ENCODE assay signal across 12 cellular contexts in genomic region chr3:156685752-156686151, GRCh38. TPM values are rescaled to one million over a fixed set of nuclear protein-coding genes. Genes with fewer than 3 reads are reported as not detected.
DNase-seq lines count a peak whose midpoint lies in the region; ATAC-seq and TF ChIP-seq lines count a peak whose summit lies in the region.
"Had no signal": no experiment of that assay in that cellular context is flagged by ENCODE, and none has a peak within 500 bp of the region (broad histone marks: within the 10 kb centered on the region; RNA-seq: fewer than 3 reads in every experiment).

No MANE protein-coding gene starts in this region.

- H3K79me2 ChIP-seq in smooth muscle cell (ENCODE audit: low read depth): peaks cover 84% of the 10 kb centered on the region

- ATAC-seq in HG03196 (IDR thresholded peaks at IDR 0.05; ENCODE audit: unreplicated experiment) (peak; percentile 37), psoas muscle (no peak)

- H3K36me3 Mint-ChIP-seq in activated T-cell treated with anti-CD3 and anti-CD28 coated beads, Interleukin-2, amount 50 U/mL, for 24 hours (ENCODE audit: low read depth): peaks cover 72% of the 10 kb centered on the region
- peaks cover 50% of the 10 kb centered on the region for H3K36me3 Mint-ChIP-seq in activated T-helper 2 cell treated with anti-CD3 and anti-CD28 coated beads, Interferon-gamma antibody, Interleukin-2, Interleukin-4, amounts not matched to agents 10 μg/mL and 5 μg/mL and 100 μg/mL, durations not matched to agents 14 hours and 24 hours and 36 hours (ENCODE audit: low read depth)

- no peaks in the 10 kb centered on the region for H3K9me3 ChIP-seq in smooth muscle cell (replicated peaks; ENCODE audit: low read depth)
- H3K9me3 ChIP-seq in psoas muscle: no peaks in the 10 kb centered on the region
- H3K9me3 ChIP-seq in tibial nerve: no peaks in the 10 kb centered on the region
- H3K9me3 ChIP-seq: BE2C had no signal

- no peaks in the 10 kb centered on the region for H3K27me3 ChIP-seq in smooth muscle cell (ENCODE audit: low read depth)
- H3K27me3 ChIP-seq in psoas muscle (ENCODE audit: insufficient read depth in 3 of 3, low read length in 2 of 3): no peaks in the 10 kb centered on the region
- H3K27me3 ChIP-seq in tibial nerve: no peaks in the 10 kb centered on the region
- H3K27me3 ChIP-seq: BE2C had no signal

- peaks cover 77% of the 10 kb centered on the region for H4K20me1 ChIP-seq in smooth muscle cell (ENCODE audit: low read depth)

- peak overlapping the region; percentile 8 for H3K4me3 Mint-ChIP-seq in activated T-cell treated with anti-CD3 and anti-CD28 coated beads, Interleukin-2, amount 50 U/mL, for 24 hours
- H3K4me3 Mint-ChIP-seq in activated T-helper 2 cell treated with anti-CD3 and anti-CD28 coated beads, Interferon-gamma antibody, Interleukin-2, Interleukin-4, amounts not matched to agents 10 μg/mL and 5 μg/mL and 100 μg/mL, durations not matched to agents 14 hours and 24 hours and 36 hours (ENCODE audit: low read depth): peak overlapping the region; percentile 31
- H3K4me3 Mint-ChIP-seq: stimulated activated naive B cell treated with anti-CD40 and anti-IgM and Interleukin-4, amounts not matched to agents 10 μg/mL and 1 μg/mL and 100 μg/mL, for 72 hours had no signal

- no peak for TF ChIP-seq CTCF in smooth muscle cell (IDR thresholded peaks at IDR 0.05; ENCODE audit: borderline replicate concordance, insufficient read depth, poor library complexity, severe bottlenecking)
- TF ChIP-seq CTCF in psoas muscle (IDR thresholded peaks at IDR 0.05): no peak
- TF ChIP-seq CTCF in tibial nerve (IDR thresholded peaks at IDR 0.05): no peak

- TF ChIP-seq EP300 in tibial nerve (IDR thresholded peaks at IDR 0.05): no peak

- H3K9ac ChIP-seq in smooth muscle cell (ENCODE audit: low read depth): no peak overlapping the region

- intact Hi-C loops in activated T-helper 2 cell treated with anti-CD3 and anti-CD28 coated beads, Interferon-gamma antibody, Interleukin-2, Interleukin-4, amounts not matched to agents 10 μg/mL and 5 μg/mL and 100 μg/mL, durations not matched to agents 14 hours and 24 hours and 36 hours (cut with micrococcal nuclease): loop anchor here (1.0 to 5.0 kb wide), 3 partner anchors 8 to 203 kb away; no protein-coding TSS in a partner anchor
- intact Hi-C loops in psoas muscle (cut with DNase I): no loop called here

- peaks cover 85% of the 10 kb centered on the region for H3K4me1 Mint-ChIP-seq in activated T-cell treated with anti-CD3 and anti-CD28 coated beads, Interleukin-2, amount 50 U/mL, for 24 hours (ENCODE audit: low read depth)
- peaks cover 76% of the 10 kb centered on the region for H3K4me1 Mint-ChIP-seq in activated T-helper 2 cell treated with anti-CD3 and anti-CD28 coated beads, Interferon-gamma antibody, Interleukin-2, Interleukin-4, amounts not matched to agents 10 μg/mL and 5 μg/mL and 100 μg/mL, durations not matched to agents 14 hours and 24 hours and 36 hours (ENCODE audit: low read depth)

- H3K27ac Mint-ChIP-seq in activated T-cell treated with anti-CD3 and anti-CD28 coated beads, Interleukin-2, amount 50 U/mL, for 24 hours: peak overlapping the region; percentile 13
- H3K27ac Mint-ChIP-seq in activated T-helper 2 cell treated with anti-CD3 and anti-CD28 coated beads, Interferon-gamma antibody, Interleukin-2, Interleukin-4, amounts not matched to agents 10 μg/mL and 5 μg/mL and 100 μg/mL, durations not matched to agents 14 hours and 24 hours and 36 hours: no peak overlapping the region
- H3K27ac Mint-ChIP-seq: stimulated activated naive B cell treated with anti-CD40 and anti-IgM and Interleukin-4, amounts not matched to agents 10 μg/mL and 1 μg/mL and 100 μg/mL, for 72 hours had no signal

- H3K9me3 Mint-ChIP-seq in activated T-cell treated with anti-CD3 and anti-CD28 coated beads, Interleukin-2, amount 50 U/mL, for 24 hours: no peaks in the 10 kb centered on the region
- H3K9me3 Mint-ChIP-seq in activated T-helper 2 cell treated with anti-CD3 and anti-CD28 coated beads, Interferon-gamma antibody, Interleukin-2, Interleukin-4, amounts not matched to agents 10 μg/mL and 5 μg/mL and 100 μg/mL, durations not matched to agents 14 hours and 24 hours and 36 hours: no peaks in the 10 kb centered on the region
- H3K9me3 Mint-ChIP-seq: stimulated activated naive B cell treated with anti-CD40 and anti-IgM and Interleukin-4, amounts not matched to agents 10 μg/mL and 1 μg/mL and 100 μg/mL, for 72 hours had no signal

- H3K36me3 ChIP-seq in smooth muscle cell (ENCODE audit: low read depth) (no peaks in the 10 kb centered on the region), psoas muscle (ENCODE audit: insufficient read depth in 1 of 2, low read depth in 1 of 2) (no peaks in the 10 kb centered on the region), tibial nerve (no peaks in the 10 kb centered on the region)
- H3K36me3 ChIP-seq: BE2C had no signal

- H3K4me3 ChIP-seq in smooth muscle cell (no peak overlapping the region), psoas muscle (no peak overlapping the region), tibial nerve (no peak overlapping the region)

- H3K4me1 ChIP-seq in smooth muscle cell (ENCODE audit: low read depth): peaks cover 17% of the 10 kb centered on the region
- H3K4me1 ChIP-seq in psoas muscle: peaks cover 78% of the 10 kb centered on the region
- peaks cover 0 to 100% (median 42%) of the 10 kb centered on the region in 4 donors for H3K4me1 ChIP-seq in tibial nerve

- TF ChIP-seq POLR2A in tibial nerve (IDR thresholded peaks at IDR 0.05): no peak

- H3K27ac ChIP-seq in smooth muscle cell (ENCODE audit: low read depth) (peak overlapping the region; percentile 53), psoas muscle (no peak overlapping the region), tibial nerve (no peak overlapping the region)

- H2AFZ ChIP-seq in smooth muscle cell (ENCODE audit: low read depth): no peak overlapping the region

- H3F3A ChIP-seq in smooth muscle cell (ENCODE audit: low read depth): peaks cover 13% of the 10 kb centered on the region

- no peak for DNase-seq in activated T-cell treated with anti-CD3 and anti-CD28 coated beads, Interleukin-2, amount 50 U/mL, for 24 hours
- DNase-seq in activated T-cell treated with anti-CD3 and anti-CD28 coated beads for 4 hours (no peak), smooth muscle cell (lab: John Stamatoyannopoulos, UW; ENCODE audit: unreplicated experiment) (no peak), T1000 (lab: John Stamatoyannopoulos, UW) (no peak), psoas muscle (no peak), tibial nerve (ENCODE audit: low spot score in 2 of 2) (no peak)
- no peak for DNase-seq in activated T-helper 2 cell treated with anti-CD3 and anti-CD28 coated beads, Interferon-gamma antibody, Interleukin-2, Interleukin-4, amounts not matched to agents 10 μg/mL and 5 μg/mL and 100 μg/mL, durations not matched to agents 14 hours and 24 hours and 36 hours (ENCODE audit: low spot score)
- DNase-seq: activated CD4-positive, alpha-beta T cell treated with anti-CD3 and anti-CD28 coated beads, Interleukin-2, amount 50 U/mL, for 4 hours; BE2C; NCI-H2227 treated with DMSO at 0.1 percent for 48 hours; stimulated activated naive B cell treated with anti-CD40 and anti-IgM and Interleukin-4, amounts not matched to agents 10 μg/mL and 1 μg/mL and 100 μg/mL, for 72 hours had no signal

- peak overlapping the region; percentile 7 for H3K4me2 ChIP-seq in smooth muscle cell

- H3K27me3 Mint-ChIP-seq in activated T-cell treated with anti-CD3 and anti-CD28 coated beads, Interleukin-2, amount 50 U/mL, for 24 hours: no peaks in the 10 kb centered on the region
- H3K27me3 Mint-ChIP-seq in activated T-helper 2 cell treated with anti-CD3 and anti-CD28 coated beads, Interferon-gamma antibody, Interleukin-2, Interleukin-4, amounts not matched to agents 10 μg/mL and 5 μg/mL and 100 μg/mL, durations not matched to agents 14 hours and 24 hours and 36 hours (ENCODE audit: low read depth): no peaks in the 10 kb centered on the region
- H3K27me3 Mint-ChIP-seq: stimulated activated naive B cell treated with anti-CD40 and anti-IgM and Interleukin-4, amounts not matched to agents 10 μg/mL and 1 μg/mL and 100 μg/mL, for 72 hours had no signal

RNA-seq across cellular contexts. Expression of gene TIPARP, which starts 11.4 kb away (rescaled TPM):
- 22.1 and 22.8 TPM in 2 replicates for total RNA-seq in activated T-helper 2 cell treated with anti-CD3 and anti-CD28 coated beads, Interferon-gamma antibody, Interleukin-2, Interleukin-4, amounts not matched to agents 10 μg/mL and 5 μg/mL and 100 μg/mL, durations not matched to agents 14 hours and 24 hours and 36 hours
- total RNA-seq in smooth muscle cell: 65.2 and 88.6 TPM in 2 replicates
- 11.8 and 12.5 TPM in 2 replicates for polyA plus RNA-seq in smooth muscle cell
- 10 to 100 TPM; 10.5 to 18.1 (median 16.0) TPM for total RNA-seq in psoas muscle
- polyA plus RNA-seq in psoas muscle: 10 to 100 TPM in 2 of 3 donors, 1 to 10 TPM in 1; 9.4 to 22.3 (median 11.2) TPM
- 100 to 1,000 TPM in 1 of 4 donors, 10 to 100 TPM in 3; 41.7 to 115 (median 65.3) TPM for total RNA-seq in tibial nerve
